ENCODE assay signal across 8 cellular contexts in genomic region chr2:227462972-227463931, GRCh38. TPM values are rescaled to one million over a fixed set of nuclear protein-coding genes. Genes with fewer than 3 reads are reported as not detected.
A peak's percentile ranks its signal among the peaks of the same experiment; 100 is the strongest.
DNase-seq lines count a peak whose midpoint lies in the region; ATAC-seq and TF ChIP-seq lines count a peak whose summit lies in the region.

No MANE protein-coding gene starts in this region.

- H3K36me3 ChIP-seq in WERI-Rb-1 (no peaks in the 10 kb centered on the region), MG63 (no peaks in the 10 kb centered on the region)

- TF ChIP-seq CTCF in GM12864 (IDR thresholded peaks at IDR 0.05; ENCODE audit: low read depth, low read length, missing control alignments) (no peak), fibroblast of mammary gland (conservative IDR thresholded peaks at IDR 0.05; ENCODE audit: control insufficient read depth, insufficient read depth, low read depth, low read length) (no peak), WERI-Rb-1 (IDR thresholded peaks at IDR 0.05; ENCODE audit: low read depth, low read length) (no peak)

- H3K27ac ChIP-seq in WERI-Rb-1: no peak overlapping the region

- H3K9me3 ChIP-seq in WERI-Rb-1 (ENCODE audit: severe bottlenecking) (no peaks in the 10 kb centered on the region), MG63 (no peaks in the 10 kb centered on the region)

- ATAC-seq in GM19463 (IDR thresholded peaks at IDR 0.05; ENCODE audit: unreplicated experiment): peak; percentile 32
- peak; percentile 29 for ATAC-seq in HG03457 (IDR thresholded peaks at IDR 0.05; ENCODE audit: unreplicated experiment)

- H3K27me3 ChIP-seq in WERI-Rb-1 (ENCODE audit: insufficient read depth, low read depth, severe bottlenecking): no peaks in the 10 kb centered on the region
- no peaks in the 10 kb centered on the region for H3K27me3 ChIP-seq in MG63

- H3K4me3 ChIP-seq in GM12864 (ENCODE audit: low read depth, low read length) (peak overlapping the region; percentile 32; the same call in 1 of the 2 replicates), fibroblast of mammary gland (ENCODE audit: control insufficient read depth, low read depth, low read length) (no peak overlapping the region), WERI-Rb-1 (ENCODE audit: low read depth, low read length) (no peak overlapping the region), MG63 (no peak overlapping the region)

- DNase-seq in GM12864 (ENCODE audit: low read depth) (no peak), fibroblast of mammary gland (ENCODE audit: low read depth) (peak; percentile 48), WERI-Rb-1 (no peak), C1 segment of cervical spinal cord (lab: John Stamatoyannopoulos, UW) (no peak), MG63 (no peak), iPS-NIHi7 (ENCODE audit: extremely low spot score) (no peak)

RNA-seq across cellular contexts. Expression of gene AGFG1, which starts 8.7 kb away (rescaled TPM):
- 68.6 and 100 TPM in 2 replicates for total RNA-seq in MG63 (2014; rRNA removed; shearing (Covaris generic); ENCODE audit: low replicate concordance)
